15 cellular contexts compared by ENCODE assay signal in genomic region chr10:10661176-10661575, GRCh38.
A peak's percentile ranks its signal among the peaks of the same experiment; 100 is the strongest.
DNase-seq lines count a peak whose midpoint lies in the region; ATAC-seq, FAIRE-seq and TF ChIP-seq lines count a peak whose summit lies in the region.
"Had no signal": no experiment of that assay in that cellular context is flagged by ENCODE, and none has a peak within 500 bp of the region (broad histone marks: within the 10 kb centered on the region; RNA-seq: fewer than 3 reads in every experiment).

No MANE protein-coding gene starts in this region.

- intact Hi-C loops in dorsolateral prefrontal cortex (cut with DNase I), result no loop called here

- DNase-seq in HCEC 1CT (peak; percentile 13), SK-N-DZ (ENCODE audit: low spot score) (peak; percentile 17), neural crest cell (ENCODE audit: low read depth, low spot score) (no peak), dorsolateral prefrontal cortex (no peak), HUDEP-2 (lab: John Stamatoyannopoulos, UW; ENCODE audit: unreplicated experiment in 76 of 76) (no peak)
- DNase-seq: AML-193; Caco-2; CD8-positive, alpha-beta memory T cell; DMS53; GF-D8 had no signal

- no peaks in the 10 kb centered on the region for H3K27me3 Mint-ChIP-seq in neural crest cell (ENCODE audit: low read depth)

- peaks cover 0 to 4% (median 0%) of the 10 kb centered on the region in 45 donors for H3K27me3 ChIP-seq in dorsolateral prefrontal cortex
- H3K27me3 ChIP-seq: BLaER1 had no signal

- no peak for TF ChIP-seq CTCF in neural crest cell (conservative IDR thresholded peaks at IDR 0.05)
- TF ChIP-seq CTCF in dorsolateral prefrontal cortex (IDR thresholded peaks at IDR 0.05 in 54 of 56, conservative IDR thresholded peaks at IDR 0.05 in 2 of 56; ENCODE audit: low read depth in 1 of 56, partially characterized antibody in 56 of 56), result no peak

- H3K9me3 Mint-ChIP-seq in neural crest cell, result peaks cover 13% of the 10 kb centered on the region

- peaks cover 58% of the 10 kb centered on the region for H3K4me1 Mint-ChIP-seq in neural crest cell
- H3K4me1 Mint-ChIP-seq: CD8-positive, alpha-beta memory T cell had no signal

- no peak overlapping the region for H3K27ac Mint-ChIP-seq in neural crest cell (ENCODE audit: unreplicated experiment)

- no peak for ATAC-seq in GM21528 (IDR thresholded peaks at IDR 0.05; ENCODE audit: low FRiP score, unreplicated experiment)
- ATAC-seq: A549 had no signal

- peak overlapping the region in 9 of 59 donors; percentile 13 to 46 (median 26) for H3K27ac ChIP-seq in dorsolateral prefrontal cortex
- H3K27ac ChIP-seq: A549, BLaER1 had no signal

- FAIRE-seq in endometrium (lab: Jason Lieb, UNC), result peak; percentile 31
- FAIRE-seq: A549, H54 had no signal

- H3K4me3 ChIP-seq in dorsolateral prefrontal cortex, result no peak overlapping the region
- H3K4me3 ChIP-seq: A549, BLaER1 had no signal

- H3K4me3 Mint-ChIP-seq in neural crest cell, result peak overlapping the region; percentile 56
- H3K4me3 Mint-ChIP-seq: CD8-positive, alpha-beta memory T cell had no signal

- H3K36me3 Mint-ChIP-seq in neural crest cell (ENCODE audit: low read depth), result peaks cover 20% of the 10 kb centered on the region
- H3K36me3 Mint-ChIP-seq: CD8-positive, alpha-beta memory T cell had no signal

Comparison
In these comparisons a context has a peak if more than half of its experiments do, and no peak if none do; other contexts are left out.
1. DNase-seq: peak in HCEC 1CT (single experiment) and SK-N-DZ (single experiment); none in neural crest cell (single experiment), dorsolateral prefrontal cortex (0 of 10) and HUDEP-2 (0 of 76).